ENCODE assay signal across 1 cellular context in genomic region chr19:19860756-19861390, GRCh38.
TF ChIP-seq lines count a peak whose summit lies in the region.

No MANE protein-coding gene starts in this region.

TF ChIP-seq in K562, 482 proteins besides CTCF, POLR2A, EP300 and RAD21:
- TF ChIP-seq L3MBTL2 (IDR thresholded peaks at IDR 0.05), result peak; percentile 57; the same call in 1 of the 2 replicates
- no peak for TF ChIP-seq ZNF77 (CRISPR knock-in tag; IDR thresholded peaks at IDR 0.05)
- no peak for TF ChIP-seq ETV6 (IDR thresholded peaks at IDR 0.05; ENCODE audit: borderline replicate concordance in 1 of 2, low read depth in 2 of 2, low read length in 1 of 2)
- no peak for TF ChIP-seq ETV6 (CRISPR knock-in tag; IDR thresholded peaks at IDR 0.05; ENCODE audit: borderline replicate concordance)
- TF ChIP-seq E2F6 (IDR thresholded peaks at IDR 0.05; ENCODE audit: borderline replicate concordance in 1 of 2, extremely low read depth in 1 of 2, insufficient read depth in 1 of 2, insufficient read length in 1 of 2, low read depth in 1 of 2, low read length in 1 of 2, poor library complexity in 1 of 2, severe bottlenecking in 1 of 2), result peak in 1 of 2 experiments; percentile 3
- no peak for TF ChIP-seq WHSC1 (IDR thresholded peaks at IDR 0.05; ENCODE audit: low read length)
- no peak for TF ChIP-seq ZNF76 (CRISPR knock-in tag; IDR thresholded peaks at IDR 0.05; ENCODE audit: borderline replicate concordance)
- peak; percentile 88 for TF ChIP-seq NFYB (IDR thresholded peaks at IDR 0.05; ENCODE audit: extremely low read depth, insufficient read length)
- no peak for TF ChIP-seq STAT5B (CRISPR knock-in tag; IDR thresholded peaks at IDR 0.05)
- peak; percentile 46 for TF ChIP-seq FOS (IDR thresholded peaks at IDR 0.05; ENCODE audit: extremely low read depth, insufficient read length)
- no peak for TF ChIP-seq PYGO2 (tag; IDR thresholded peaks at IDR 0.05)
- no peak for TF ChIP-seq NEUROD1 (IDR thresholded peaks at IDR 0.05; ENCODE audit: borderline replicate concordance, low read depth, low read length, partially characterized antibody)
- TF ChIP-seq ZNF668 (CRISPR knock-in tag; IDR thresholded peaks at IDR 0.05), result no peak
- TF ChIP-seq TCF7 (IDR thresholded peaks at IDR 0.05; ENCODE audit: borderline replicate concordance), result no peak
- TF ChIP-seq ATF2 (CRISPR knock-in tag; IDR thresholded peaks at IDR 0.05), result no peak
- TF ChIP-seq CTBP1 (IDR thresholded peaks at IDR 0.05; ENCODE audit: borderline replicate concordance), result peak; percentile 33; the same call in 1 of the 2 replicates
- no peak for TF ChIP-seq PBX2 (CRISPR knock-in tag; IDR thresholded peaks at IDR 0.05; ENCODE audit: low read depth)
- TF ChIP-seq PBX2 (tag; conservative IDR thresholded peaks at IDR 0.05; ENCODE audit: low read depth), result no peak
- TF ChIP-seq E2F3 (CRISPR knock-in tag; IDR thresholded peaks at IDR 0.05), result no peak
- TF ChIP-seq NFIC (IDR thresholded peaks at IDR 0.05), result no peak
- peak; percentile 40; the same call in 1 of the 2 replicates for TF ChIP-seq MGA (IDR thresholded peaks at IDR 0.05)
- no peak for TF ChIP-seq SNAPC5 (CRISPR knock-in tag; IDR thresholded peaks at IDR 0.05)
- no peak for TF ChIP-seq MCM5 (IDR thresholded peaks at IDR 0.05; ENCODE audit: low read depth)
